13 cellular contexts compared by ENCODE assay signal in genomic region chr2:217901400-217901799, GRCh38.
A peak's percentile ranks its signal among the peaks of the same experiment; 100 is the strongest.
DNase-seq lines count a peak whose midpoint lies in the region; ATAC-seq and TF ChIP-seq lines count a peak whose summit lies in the region.
"Had no signal": no experiment of that assay in that cellular context is flagged by ENCODE, and none has a peak within 500 bp of the region (broad histone marks: within the 10 kb centered on the region; RNA-seq: fewer than 3 reads in every experiment).

No MANE protein-coding gene starts in this region.

- H4K8ac ChIP-seq in H9 (replicated peaks; ENCODE audit: insufficient read length, low read depth, low read length) = no peak overlapping the region

- H3K23me2 ChIP-seq in H9 (ENCODE audit: insufficient read length, low read depth, low read length, poor library complexity, severe bottlenecking) = no peaks in the 10 kb centered on the region

- no peak overlapping the region for H2BK120ac ChIP-seq in H9 (ENCODE audit: low read depth, low read length, poor library complexity, severe bottlenecking)

- H3K27ac Mint-ChIP-seq in H9 = peak overlapping the region in 1 of 3 experiments; percentile 26; a peak in 2 of 7 replicates

- no peak overlapping the region; a peak in 1 of 5 replicates for H3K4me3 Mint-ChIP-seq in H9

- no peak overlapping the region for H4K91ac ChIP-seq in H9 (ENCODE audit: insufficient read length, low read depth, low read length)

- H3K79me2 ChIP-seq in H9 (ENCODE audit: insufficient read depth, low read length) = no peaks in the 10 kb centered on the region

- no peak overlapping the region for H2BK20ac ChIP-seq in H9 (ENCODE audit: low read depth, low read length, poor library complexity, severe bottlenecking)

- H3K9ac ChIP-seq in skeletal muscle satellite cell (ENCODE audit: low read depth, low read length) = peak overlapping the region; percentile 67
- H3K9ac ChIP-seq in H9 (ENCODE audit: extremely low read depth, insufficient read length, low read length) = no peak overlapping the region

- peaks cover 12 to 34% of the 10 kb centered on the region in 2 experiments for H3K4me1 Mint-ChIP-seq in H9

- WGBS in heart right ventricle, 2 donors = 74 to 78% methylated on average over 4 of the region's 4 CpGs
- WGBS in aorta, 2 donors = 64 to 68% methylated on average over 4 of the region's 4 CpGs
- WGBS in H9 (ENCODE audit: extremely low coverage, insufficient read length, low lambda C conversion rate) = no CpG with 5 or more reads among the region's 4 CpGs

- H3K36me3 Mint-ChIP-seq in H9 (ENCODE audit: insufficient read depth in 1 of 3, low read depth in 3 of 3) = no peaks in the 10 kb centered on the region; a peak in 1 of 7 replicates

- H3K36me3 ChIP-seq in heart right ventricle (peaks cover 0 to 74% (median 32%) of the 10 kb centered on the region in 9 donors), left lung (peaks cover 0 to 18% of the 10 kb centered on the region in 2 donors), skeletal muscle satellite cell (ENCODE audit: insufficient read depth, low read length) (peaks cover 26% of the 10 kb centered on the region), aorta (ENCODE audit: control insufficient read depth in 1 of 2, insufficient read depth in 2 of 2, low read length in 1 of 2) (peaks cover 0 to 9% of the 10 kb centered on the region in 2 donors)
- H3K36me3 ChIP-seq: cardiac muscle cell had no signal

- no peak overlapping the region for H3K4ac ChIP-seq in H9 (ENCODE audit: low read depth, low read length)

- no peak overlapping the region for H3T11ph ChIP-seq in H9 (ENCODE audit: low read length)

- H2BK12ac ChIP-seq in H9 (ENCODE audit: insufficient read length, low read depth, low read length) = no peak overlapping the region

- H2BK5ac ChIP-seq in H9 (ENCODE audit: insufficient read length, low read length) = no peak overlapping the region

- no peak overlapping the region for H3K23ac ChIP-seq in H9 (ENCODE audit: insufficient read length, low read depth, low read length)

- H3K27me3 Mint-ChIP-seq in H9 (ENCODE audit: low read depth) = no peaks in the 10 kb centered on the region

- H3K4me2 ChIP-seq in skeletal muscle satellite cell (ENCODE audit: low read length) (peak overlapping the region; percentile 79), H9 (ENCODE audit: insufficient read depth, insufficient read length, low read length) (no peak overlapping the region)

- H2AFZ ChIP-seq in H9 (ENCODE audit: low read length) = no peak overlapping the region

- no peak overlapping the region for H3K18ac ChIP-seq in H9 (ENCODE audit: insufficient read length, low read depth, low read length)

- no peak overlapping the region for H4K5ac ChIP-seq in H9 (ENCODE audit: insufficient read length, low read depth, low read length)

- no peaks in the 10 kb centered on the region for H3K9me3 Mint-ChIP-seq in H9

- H3K27ac ChIP-seq in heart right ventricle (peak overlapping the region; percentile 83 to 99 (median 95)), left lung (peak overlapping the region; percentile 81 to 92), aorta (ENCODE audit: low read depth in 1 of 2, low read length in 2 of 2) (peak overlapping the region; percentile 37 to 99), H9 (ENCODE audit: insufficient read length, low read depth, low read length) (no peak overlapping the region)
- H3K27ac ChIP-seq: cardiac muscle cell had no signal

- no peaks in the 10 kb centered on the region for H3K79me1 ChIP-seq in H9 (ENCODE audit: insufficient read depth, low read depth, low read length, poor library complexity, severe bottlenecking)

- intact Hi-C loops in heart right ventricle (cut with DNase I) (loop anchor here in 8 of 10 donors (2.0 to 5.0 kb wide), 5 partner anchors 36 to 86 kb away; no protein-coding TSS in a partner anchor), left ventricle myocardium superior (cut with micrococcal nuclease) (no loop called here), left lung (cut with DNase I) (no loop called here), aorta (cut with DNase I) (loop anchor here (5.0 kb wide), 2 partner anchors 36 to 41 kb away; no protein-coding TSS in a partner anchor)

- no peak overlapping the region for H3K56ac ChIP-seq in H9 (ENCODE audit: insufficient read length, low read depth, low read length)

- H3K14ac ChIP-seq in H9 (ENCODE audit: insufficient read depth, low read length) = no peak overlapping the region

- no peak for DNase-seq in heart right ventricle
- DNase-seq in left ventricle myocardium superior = no peak
- DNase-seq in left lung = no peak
- no peak for DNase-seq in aorta
- DNase-seq in H9 = no peak
- DNase-seq in SIG-M5 treated with dmso at 0.1 percent for 504 hours (lab: John Stamatoyannopoulos, UW; ENCODE audit: unreplicated experiment) = no peak
- DNase-seq: activated naive CD4-positive, alpha-beta T cell treated with Interleukin-2 at 50 U/mL for 16 hours; NCI-H1048; NCI-H226; occipital lobe had no signal

- peak overlapping the region in 4 of 10 donors; percentile 2 to 17 (median 8) for H3K4me3 ChIP-seq in heart right ventricle
- H3K4me3 ChIP-seq in left lung = peak overlapping the region in 1 of 2 donors; percentile 18
- peak overlapping the region; percentile 68 for H3K4me3 ChIP-seq in skeletal muscle satellite cell (ENCODE audit: low read length)
- no peak overlapping the region for H3K4me3 ChIP-seq in aorta (ENCODE audit: low read length in 2 of 2)
- H3K4me3 ChIP-seq: cardiac muscle cell had no signal

- H4K20me1 ChIP-seq in H9 (ENCODE audit: control insufficient read depth, insufficient read depth, insufficient read length) = no peaks in the 10 kb centered on the region

- ATAC-seq in heart right ventricle (no peak), left ventricle myocardium superior (no peak), left lung (no peak), aorta (ENCODE audit: low FRiP score) (no peak), GM21576 (IDR thresholded peaks at IDR 0.05; ENCODE audit: unreplicated experiment) (no peak)

- peaks cover 79 to 97% (median 94%) of the 10 kb centered on the region in 9 donors for H3K4me1 ChIP-seq in heart right ventricle
- peaks cover 75 to 90% of the 10 kb centered on the region in 2 donors for H3K4me1 ChIP-seq in left lung
- peaks cover 75% of the 10 kb centered on the region for H3K4me1 ChIP-seq in skeletal muscle satellite cell (ENCODE audit: control insufficient read depth, insufficient read depth, low read length)
- peaks cover 4 to 8% of the 10 kb centered on the region in 2 donors for H3K4me1 ChIP-seq in aorta (ENCODE audit: control insufficient read depth in 1 of 2, insufficient read depth in 2 of 2, low read length in 2 of 2)
- H3K4me1 ChIP-seq in H9 (ENCODE audit: insufficient read depth, low read length) = no peaks in the 10 kb centered on the region

- H3K9me3 ChIP-seq in heart right ventricle = no peaks in the 10 kb centered on the region
- H3K9me3 ChIP-seq in left lung = no peaks in the 10 kb centered on the region
- no peaks in the 10 kb centered on the region for H3K9me3 ChIP-seq in skeletal muscle satellite cell (replicated peaks; ENCODE audit: low read length)
- H3K9me3 ChIP-seq in aorta (ENCODE audit: control insufficient read depth, low read length) = no peaks in the 10 kb centered on the region
- H3K9me3 ChIP-seq in H9 (ENCODE audit: control insufficient read depth, low read depth, low read length) = no peaks in the 10 kb centered on the region

- H3K27me3 ChIP-seq in heart right ventricle = no peaks in the 10 kb centered on the region
- H3K27me3 ChIP-seq in left lung = no peaks in the 10 kb centered on the region
- H3K27me3 ChIP-seq in skeletal muscle satellite cell (ENCODE audit: control insufficient read depth, insufficient read depth, low read length) = no peaks in the 10 kb centered on the region
- no peaks in the 10 kb centered on the region for H3K27me3 ChIP-seq in aorta (ENCODE audit: control insufficient read depth in 1 of 2, insufficient read depth in 2 of 2, low read length in 1 of 2)
- no peaks in the 10 kb centered on the region for H3K27me3 ChIP-seq in H9 (ENCODE audit: insufficient read depth, low read length)
- H3K27me3 ChIP-seq: cardiac muscle cell had no signal

- H2AK5ac ChIP-seq in H9 (ENCODE audit: insufficient read length, low read length) = no peak overlapping the region

- TF ChIP-seq CTCF in heart right ventricle (IDR thresholded peaks at IDR 0.05) = no peak
- TF ChIP-seq CTCF in left lung (IDR thresholded peaks at IDR 0.05) = no peak
- TF ChIP-seq CTCF in H9 (conservative IDR thresholded peaks at IDR 0.05) = no peak

- H2BK15ac ChIP-seq in H9 (ENCODE audit: low read depth, low read length) = no peak overlapping the region

Comparison
In these comparisons a context has a peak if more than half of its experiments do, and no peak if none do; other contexts are left out.
1. intact Hi-C loops: an anchor here in heart right ventricle (2.0 to 5.0 kb wide) and aorta (5.0 kb wide); none called in left ventricle myocardium superior and left lung.